ENCODE assay signal across 1 cellular context in genomic region chr1:119935915-119936314, GRCh38.
TF ChIP-seq lines count a peak whose summit lies in the region.

No MANE protein-coding gene starts in this region.

TF ChIP-seq in GM23338, 12 proteins besides CTCF, POLR2A, EP300 and RAD21 (continued from another document):
- TF ChIP-seq, protein P1, sequence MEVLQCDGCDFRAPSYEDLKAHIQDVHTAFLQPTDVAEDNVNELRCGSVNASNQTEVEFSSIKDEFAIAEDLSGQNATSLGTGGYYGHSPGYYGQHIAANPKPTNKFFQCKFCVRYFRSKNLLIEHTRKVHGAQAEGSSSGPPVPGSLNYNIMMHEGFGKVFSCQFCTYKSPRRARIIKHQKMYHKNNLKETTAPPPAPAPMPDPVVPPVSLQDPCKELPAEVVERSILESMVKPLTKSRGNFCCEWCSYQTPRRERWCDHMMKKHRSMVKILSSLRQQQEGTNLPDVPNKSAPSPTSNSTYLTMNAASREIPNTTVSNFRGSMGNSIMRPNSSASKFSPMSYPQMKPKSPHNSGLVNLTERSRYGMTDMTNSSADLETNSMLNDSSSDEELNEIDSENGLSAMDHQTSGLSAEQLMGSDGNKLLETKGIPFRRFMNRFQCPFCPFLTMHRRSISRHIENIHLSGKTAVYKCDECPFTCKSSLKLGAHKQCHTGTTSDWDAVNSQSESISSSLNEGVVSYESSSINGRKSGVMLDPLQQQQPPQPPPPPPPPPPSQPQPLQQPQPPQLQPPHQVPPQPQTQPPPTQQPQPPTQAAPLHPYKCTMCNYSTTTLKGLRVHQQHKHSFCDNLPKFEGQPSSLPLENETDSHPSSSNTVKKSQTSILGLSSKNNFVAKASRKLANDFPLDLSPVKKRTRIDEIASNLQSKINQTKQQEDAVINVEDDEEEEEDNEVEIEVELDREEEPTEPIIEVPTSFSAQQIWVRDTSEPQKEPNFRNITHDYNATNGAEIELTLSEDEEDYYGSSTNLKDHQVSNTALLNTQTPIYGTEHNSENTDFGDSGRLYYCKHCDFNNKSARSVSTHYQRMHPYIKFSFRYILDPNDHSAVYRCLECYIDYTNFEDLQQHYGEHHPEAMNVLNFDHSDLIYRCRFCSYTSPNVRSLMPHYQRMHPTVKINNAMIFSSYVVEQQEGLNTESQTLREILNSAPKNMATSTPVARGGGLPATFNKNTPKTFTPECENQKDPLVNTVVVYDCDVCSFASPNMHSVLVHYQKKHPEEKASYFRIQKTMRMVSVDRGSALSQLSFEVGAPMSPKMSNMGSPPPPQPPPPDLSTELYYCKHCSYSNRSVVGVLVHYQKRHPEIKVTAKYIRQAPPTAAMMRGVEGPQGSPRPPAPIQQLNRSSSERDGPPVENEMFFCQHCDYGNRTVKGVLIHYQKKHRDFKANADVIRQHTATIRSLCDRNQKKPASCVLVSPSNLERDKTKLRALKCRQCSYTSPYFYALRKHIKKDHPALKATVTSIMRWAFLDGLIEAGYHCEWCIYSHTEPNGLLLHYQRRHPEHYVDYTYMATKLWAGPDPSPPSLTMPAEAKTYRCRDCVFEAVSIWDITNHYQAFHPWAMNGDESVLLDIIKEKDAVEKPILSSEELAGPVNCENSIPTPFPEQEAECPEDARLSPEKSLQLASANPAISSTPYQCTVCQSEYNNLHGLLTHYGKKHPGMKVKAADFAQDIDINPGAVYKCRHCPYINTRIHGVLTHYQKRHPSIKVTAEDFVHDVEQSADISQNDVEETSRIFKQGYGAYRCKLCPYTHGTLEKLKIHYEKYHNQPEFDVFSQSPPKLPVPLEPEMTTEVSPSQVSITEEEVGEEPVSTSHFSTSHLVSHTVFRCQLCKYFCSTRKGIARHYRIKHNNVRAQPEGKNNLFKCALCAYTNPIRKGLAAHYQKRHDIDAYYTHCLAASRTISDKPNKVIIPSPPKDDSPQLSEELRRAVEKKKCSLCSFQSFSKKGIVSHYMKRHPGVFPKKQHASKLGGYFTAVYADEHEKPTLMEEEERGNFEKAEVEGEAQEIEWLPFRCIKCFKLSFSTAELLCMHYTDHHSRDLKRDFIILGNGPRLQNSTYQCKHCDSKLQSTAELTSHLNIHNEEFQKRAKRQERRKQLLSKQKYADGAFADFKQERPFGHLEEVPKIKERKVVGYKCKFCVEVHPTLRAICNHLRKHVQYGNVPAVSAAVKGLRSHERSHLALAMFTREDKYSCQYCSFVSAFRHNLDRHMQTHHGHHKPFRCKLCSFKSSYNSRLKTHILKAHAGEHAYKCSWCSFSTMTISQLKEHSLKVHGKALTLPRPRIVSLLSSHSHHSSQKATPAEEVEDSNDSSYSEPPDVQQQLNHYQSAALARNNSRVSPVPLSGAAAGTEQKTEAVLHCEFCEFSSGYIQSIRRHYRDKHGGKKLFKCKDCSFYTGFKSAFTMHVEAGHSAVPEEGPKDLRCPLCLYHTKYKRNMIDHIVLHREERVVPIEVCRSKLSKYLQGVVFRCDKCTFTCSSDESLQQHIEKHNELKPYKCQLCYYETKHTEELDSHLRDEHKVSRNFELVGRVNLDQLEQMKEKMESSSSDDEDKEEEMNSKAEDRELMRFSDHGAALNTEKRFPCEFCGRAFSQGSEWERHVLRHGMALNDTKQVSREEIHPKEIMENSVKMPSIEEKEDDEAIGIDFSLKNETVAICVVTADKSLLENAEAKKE (CRISPR knock-in tag; IDR thresholded peaks at IDR 0.05), result no peak
- TF ChIP-seq EZH2phosphoT487 (IDR thresholded peaks at IDR 0.05; ENCODE audit: unreplicated experiment) (no peak), NANOG (IDR thresholded peaks at IDR 0.05; ENCODE audit: borderline replicate concordance) (no peak), EZH2 (IDR thresholded peaks at IDR 0.05; ENCODE audit: low read depth, unreplicated experiment) (no peak)
- TF ChIP-seq, protein P2, sequence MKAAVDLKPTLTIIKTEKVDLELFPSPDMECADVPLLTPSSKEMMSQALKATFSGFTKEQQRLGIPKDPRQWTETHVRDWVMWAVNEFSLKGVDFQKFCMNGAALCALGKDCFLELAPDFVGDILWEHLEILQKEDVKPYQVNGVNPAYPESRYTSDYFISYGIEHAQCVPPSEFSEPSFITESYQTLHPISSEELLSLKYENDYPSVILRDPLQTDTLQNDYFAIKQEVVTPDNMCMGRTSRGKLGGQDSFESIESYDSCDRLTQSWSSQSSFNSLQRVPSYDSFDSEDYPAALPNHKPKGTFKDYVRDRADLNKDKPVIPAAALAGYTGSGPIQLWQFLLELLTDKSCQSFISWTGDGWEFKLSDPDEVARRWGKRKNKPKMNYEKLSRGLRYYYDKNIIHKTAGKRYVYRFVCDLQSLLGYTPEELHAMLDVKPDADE (IDR thresholded peaks at IDR 0.05), result no peak
